Comparison of ENCODE assay signal across 26 cellular contexts in genomic region chr5:112049738-112050137, GRCh38.
"Had no signal": no experiment of that assay in that cellular context is flagged by ENCODE, and none has a peak within 500 bp of the region (broad histone marks: within the 10 kb centered on the region; RNA-seq: fewer than 3 reads in every experiment).

No MANE protein-coding gene starts in this region.

- H3K4me3 Mint-ChIP-seq: activated CD4-positive, alpha-beta memory T cell treated with anti-CD3 and anti-CD28 coated beads for 36 hours; activated CD4-positive, alpha-beta T cell treated with anti-CD3 and anti-CD28 coated beads for 36 hours; activated CD4-positive, alpha-beta T cell treated with anti-CD3 and anti-CD28 coated beads, Interleukin-2, amount 10 ng/mL, durations not matched to agents 24 days and 14 days; activated naive CD4-positive, alpha-beta T cell treated with anti-CD3 and anti-CD28 coated beads, Interleukin-2, amount 10 ng/mL, durations not matched to agents 7 days and 5 days; activated naive CD8-positive, alpha-beta T cell treated with anti-CD3 and anti-CD28 coated beads, Interleukin-2, amount 10 ng/mL, durations not matched to agents 7 days and 5 days; activated T-cell treated with anti-CD3 and anti-CD28 coated beads, Interleukin-2, amount 50 U/mL, for 24 hours; activated T-cell treated with anti-CD3 and anti-CD28 coated beads, Interleukin-2, amount 50 U/mL, for 72 hours; central memory CD8-positive, alpha-beta T cell had no signal

- H3K27me3 ChIP-seq: brain microvascular endothelial cell, esophagus squamous epithelium, heart left ventricle had no signal

- H3K4me1 ChIP-seq: esophagus squamous epithelium, heart left ventricle had no signal

- H3K27me3 Mint-ChIP-seq: activated CD4-positive, alpha-beta T cell treated with anti-CD3 and anti-CD28 coated beads for 36 hours; activated naive CD4-positive, alpha-beta T cell treated with anti-CD3 and anti-CD28 coated beads, Interleukin-2, amount 10 ng/mL, durations not matched to agents 7 days and 5 days had no signal

- H3K4me3 ChIP-seq: esophagus squamous epithelium, heart left ventricle had no signal

- H3K4me1 Mint-ChIP-seq: activated CD4-positive, alpha-beta T cell treated with anti-CD3 and anti-CD28 coated beads for 36 hours; activated CD4-positive, alpha-beta T cell treated with anti-CD3 and anti-CD28 coated beads, Interleukin-2, amount 10 ng/mL, durations not matched to agents 24 days and 14 days; activated naive CD4-positive, alpha-beta T cell treated with anti-CD3 and anti-CD28 coated beads, Interleukin-2, amount 10 ng/mL, durations not matched to agents 7 days and 5 days; activated naive CD8-positive, alpha-beta T cell treated with anti-CD3 and anti-CD28 coated beads, Interleukin-2, amount 10 ng/mL, durations not matched to agents 7 days and 5 days; central memory CD8-positive, alpha-beta T cell had no signal

- H3K36me3 Mint-ChIP-seq: activated CD4-positive, alpha-beta memory T cell treated with anti-CD3 and anti-CD28 coated beads for 36 hours; activated naive CD4-positive, alpha-beta T cell treated with anti-CD3 and anti-CD28 coated beads, Interleukin-2, amount 10 ng/mL, durations not matched to agents 7 days and 5 days; activated naive CD4-positive, alpha-beta T cell treated with anti-CD3 and anti-CD28 coated beads, Interleukin-2, amount 50 U/mL, for 72 hours; activated naive CD8-positive, alpha-beta T cell treated with anti-CD3 and anti-CD28 coated beads, Interleukin-2, amount 10 ng/mL, durations not matched to agents 7 days and 5 days had no signal

- H3K27ac Mint-ChIP-seq: activated CD4-positive, alpha-beta memory T cell treated with anti-CD3 and anti-CD28 coated beads for 36 hours; activated CD4-positive, alpha-beta T cell treated with anti-CD3 and anti-CD28 coated beads for 36 hours; activated CD4-positive, alpha-beta T cell treated with anti-CD3 and anti-CD28 coated beads, Interleukin-2, amount 10 ng/mL, durations not matched to agents 24 days and 14 days; activated naive CD4-positive, alpha-beta T cell treated with anti-CD3 and anti-CD28 coated beads, Interleukin-2, amount 10 ng/mL, durations not matched to agents 7 days and 5 days; activated naive CD4-positive, alpha-beta T cell treated with anti-CD3 and anti-CD28 coated beads, Interleukin-2, amount 50 U/mL, for 72 hours; activated naive CD8-positive, alpha-beta T cell treated with anti-CD3 and anti-CD28 coated beads, Interleukin-2, amount 10 ng/mL, durations not matched to agents 7 days and 5 days; activated T-cell treated with anti-CD3 and anti-CD28 coated beads, Interleukin-2, amount 50 U/mL, for 24 hours; activated T-cell treated with anti-CD3 and anti-CD28 coated beads, Interleukin-2, amount 50 U/mL, for 72 hours had no signal

- DNase-seq: activated CD4-positive, alpha-beta memory T cell treated with anti-CD3 and anti-CD28 coated beads for 36 hours; activated CD4-positive, alpha-beta T cell treated with anti-CD3 and anti-CD28 coated beads for 36 hours; activated CD4-positive, alpha-beta T cell treated with anti-CD3 and anti-CD28 coated beads, Interleukin-2, amount 10 ng/mL, durations not matched to agents 24 days and 14 days; activated CD4-positive, CD25-positive, alpha-beta regulatory T cell; activated CD4-positive, CD25-positive, alpha-beta regulatory T cell treated with anti-CD3 and anti-CD28 coated beads, Interleukin-2, amount 50 U/mL, for 72 hours; activated CD8-positive, alpha-beta memory T cell treated with anti-CD3 and anti-CD28 coated beads, Interleukin-2, amount 50 U/mL, for 48 hours; activated gamma-delta T cell; activated naive CD4-positive, alpha-beta T cell; activated naive CD4-positive, alpha-beta T cell treated with anti-CD3 and anti-CD28 coated beads, Interleukin-2, amount 10 ng/mL, durations not matched to agents 7 days and 5 days; activated naive CD8-positive, alpha-beta T cell treated with anti-CD3 and anti-CD28 coated beads, Interleukin-2, amount 10 ng/mL, durations not matched to agents 7 days and 5 days; activated T-cell treated with anti-CD3 and anti-CD28 coated beads for 4 hours; activated T-cell treated with anti-CD3 and anti-CD28 coated beads, Interleukin-2, amount 50 U/mL, for 24 hours; activated T-cell treated with anti-CD3 and anti-CD28 coated beads, Interleukin-2, amount 50 U/mL, for 72 hours; amniotic stem cell; anterior cingulate cortex; brain microvascular endothelial cell; cortex of kidney; dermis blood vessel endothelial cell; effector CD8-positive, alpha-beta T cell; esophagus squamous epithelium; glutamatergic neuron; heart left ventricle; T-helper 2 cell had no signal

- H3K36me3 ChIP-seq: brain microvascular endothelial cell, esophagus squamous epithelium, heart left ventricle had no signal

- H3K27ac ChIP-seq: brain microvascular endothelial cell, epithelial cell of prostate, esophagus squamous epithelium, heart left ventricle had no signal

- ATAC-seq: activated CD4-positive, alpha-beta T cell treated with anti-CD3 and anti-CD28 coated beads for 36 hours; activated naive CD4-positive, alpha-beta T cell treated with anti-CD3 and anti-CD28 coated beads, Interleukin-2, amount 50 U/mL, for 72 hours; activated T-cell treated with anti-CD3 and anti-CD28 coated beads, Interleukin-2, amount 50 U/mL, for 72 hours; heart left ventricle had no signal
